Comparison of ENCODE assay signal across 12 cellular contexts in genomic region chr2:59232394-59233165, GRCh38.
DNase-seq lines count a peak whose midpoint lies in the region; ATAC-seq and TF ChIP-seq lines count a peak whose summit lies in the region.
"Had no signal": no experiment of that assay in that cellular context is flagged by ENCODE, and none has a peak within 500 bp of the region (broad histone marks: within the 10 kb centered on the region; RNA-seq: fewer than 3 reads in every experiment).

No MANE protein-coding gene starts in this region.

- CTCF ChIA-PET in GM10248 (lab: Yijun Ruan, JAX), result interaction anchor here (0.9 to 2.0 kb wide), 5 partner anchors 8 to 20 kb away, joined by 3 to 7 read pairs (median 4); no protein-coding TSS in a partner anchor

- POLR2A ChIA-PET in GM10248 (lab: Yijun Ruan, JAX), result no interaction called here

- H3K36me3 ChIP-seq in left ventricle myocardium inferior, result no peaks in the 10 kb centered on the region

- H3K9me3 ChIP-seq in left ventricle myocardium inferior (replicated peaks), result no peaks in the 10 kb centered on the region

- intact Hi-C loops in left ventricle myocardium inferior (cut with micrococcal nuclease), result no loop called here

- TF ChIP-seq CTCF in GM10248 (IDR thresholded peaks at IDR 0.05; ENCODE audit: control extremely low read depth, extremely low read depth, low read depth, missing control alignments) (no peak), left ventricle myocardium inferior (IDR thresholded peaks at IDR 0.05; ENCODE audit: borderline replicate concordance) (no peak)

- no peak overlapping the region for H3K4me3 ChIP-seq in left ventricle myocardium inferior

- H3K27me3 ChIP-seq in left ventricle myocardium inferior (ENCODE audit: low read depth), result no peaks in the 10 kb centered on the region

- ATAC-seq in GM19452 (IDR thresholded peaks at IDR 0.05; ENCODE audit: unreplicated experiment), result peak; percentile 81
- ATAC-seq in HG02870 (IDR thresholded peaks at IDR 0.05; ENCODE audit: unreplicated experiment), result peak; percentile 95
- ATAC-seq in HG03571 (IDR thresholded peaks at IDR 0.05; ENCODE audit: unreplicated experiment), result peak; percentile 78
- ATAC-seq: naive thymus-derived CD8-positive, alpha-beta T cell had no signal

- no peak overlapping the region for H3K27ac ChIP-seq in left ventricle myocardium inferior (replicated peaks)

- H3K4me1 ChIP-seq in left ventricle myocardium inferior, result no peaks in the 10 kb centered on the region

- DNase-seq in GM10248 (ENCODE audit: extremely low spot score) (peak; percentile 18), left ventricle myocardium inferior (no peak), NCI-H1417 treated with DMSO at 0.1 percent for 48 hours (lab: John Stamatoyannopoulos, UW) (no peak), AG08395 (ENCODE audit: low spot score) (no peak)
- DNase-seq in activated naive CD4-positive, alpha-beta T cell (lab: John Stamatoyannopoulos, UW), result no peak
- DNase-seq: immature natural killer cell; naive thymus-derived CD8-positive, alpha-beta T cell; NCI-H1436; stimulated activated naive CD4-positive, alpha-beta T cell had no signal
